ENCODE assay signal across 8 cellular contexts in genomic region chr11:131025020-131025419, GRCh38.
DNase-seq lines count a peak whose midpoint lies in the region; ATAC-seq and TF ChIP-seq lines count a peak whose summit lies in the region.

No MANE protein-coding gene starts in this region.

- ATAC-seq in stimulated activated naive CD8-positive, alpha-beta T cell treated with anti-CD3 and anti-CD28 coated beads, Interleukin-15, Interleukin-2, amounts not matched to agents 100 U/mL and 50 U/mL, for 24 hours: no peak

- H3K9me3 ChIP-seq in HEK293 (ENCODE audit: control insufficient read depth, insufficient read depth, low read depth, low read length): no peaks in the 10 kb centered on the region

- no peaks in the 10 kb centered on the region for H3K4me1 Mint-ChIP-seq in immature natural killer cell
- no peaks in the 10 kb centered on the region for H3K4me1 Mint-ChIP-seq in activated naive CD4-positive, alpha-beta T cell treated with anti-CD3 and anti-CD28 coated beads for 36 hours (ENCODE audit: low read depth)

- no peak overlapping the region for H3K4me3 Mint-ChIP-seq in immature natural killer cell
- H3K4me3 Mint-ChIP-seq in activated naive CD4-positive, alpha-beta T cell treated with anti-CD3 and anti-CD28 coated beads for 36 hours: no peak overlapping the region

- POLR2A ChIA-PET in BJ (lab: Charles Lee) (no interaction called here), HEK293 (lab: Yijun Ruan, JAX) (no interaction called here)

- peak; percentile 77 for TF ChIP-seq CTCF in BJ (IDR thresholded peaks at IDR 0.05; ENCODE audit: insufficient read depth, low read depth, low read length)
- TF ChIP-seq CTCF in HEK293 (tag by site-specific recombination; IDR thresholded peaks at IDR 0.05): no peak
- peak; percentile 75 for TF ChIP-seq CTCF in WI38 (IDR thresholded peaks at IDR 0.05; ENCODE audit: low read depth, low read length)
- TF ChIP-seq CTCF in coronary artery (IDR thresholded peaks at IDR 0.05): no peak

- no peaks in the 10 kb centered on the region for H3K36me3 Mint-ChIP-seq in immature natural killer cell
- no peaks in the 10 kb centered on the region for H3K36me3 Mint-ChIP-seq in activated naive CD4-positive, alpha-beta T cell treated with anti-CD3 and anti-CD28 coated beads for 36 hours (ENCODE audit: low read depth)

- H3K9me3 Mint-ChIP-seq in immature natural killer cell: no peaks in the 10 kb centered on the region
- H3K9me3 Mint-ChIP-seq in activated naive CD4-positive, alpha-beta T cell treated with anti-CD3 and anti-CD28 coated beads for 36 hours: no peaks in the 10 kb centered on the region

- H3K27me3 ChIP-seq in BJ (ENCODE audit: control insufficient read depth, insufficient read depth, low read length): no peaks in the 10 kb centered on the region

- H3K4me1 ChIP-seq in HEK293 (ENCODE audit: control insufficient read depth, insufficient read depth, low read length): no peaks in the 10 kb centered on the region

- no peak overlapping the region for H3K27ac ChIP-seq in HEK293 (ENCODE audit: extremely low read depth, low read depth, low read length)
- no peak overlapping the region for H3K27ac ChIP-seq in coronary artery

- CTCF ChIA-PET in BJ (lab: Yijun Ruan, JAX): interaction anchor here (0.7 to 3.8 kb wide), 19 partner anchors 8 to 715 kb away, joined by 3 to 21 read pairs (median 4); no protein-coding TSS in a partner anchor
- CTCF ChIA-PET in HEK293 (lab: Yijun Ruan, JAX): interaction anchor here (0.5 to 1.9 kb wide), 15 partner anchors 10 to 649 kb away, joined by 3 to 11 read pairs (median 4); no protein-coding TSS in a partner anchor
- CTCF ChIA-PET in activated naive CD4-positive, alpha-beta T cell treated with anti-CD3 and anti-CD28 coated beads for 36 hours (lab: Charles Lee): no interaction called here

- H3K36me3 ChIP-seq in BJ (ENCODE audit: control insufficient read depth, insufficient read depth, low read length) (no peaks in the 10 kb centered on the region), HEK293 (ENCODE audit: control insufficient read depth in 2 of 2, insufficient read depth in 1 of 2, low read length in 2 of 2) (no peaks in the 10 kb centered on the region)

- intact Hi-C loops in activated naive CD4-positive, alpha-beta T cell treated with anti-CD3 and anti-CD28 coated beads for 36 hours (cut with micrococcal nuclease): no loop called here

- H3K27ac Mint-ChIP-seq in immature natural killer cell: no peak overlapping the region
- no peak overlapping the region for H3K27ac Mint-ChIP-seq in activated naive CD4-positive, alpha-beta T cell treated with anti-CD3 and anti-CD28 coated beads for 36 hours

- H3K4me3 ChIP-seq in BJ (ENCODE audit: low read depth, low read length) (no peak overlapping the region), HEK293 (ENCODE audit: low read depth, low read length) (no peak overlapping the region), WI38 (ENCODE audit: low read depth, low read length) (no peak overlapping the region), coronary artery (no peak overlapping the region)

- no peak for DNase-seq in BJ (ENCODE audit: low read depth)
- DNase-seq in kidney glomerular epithelial cell (lab: John Stamatoyannopoulos, UW): peak; percentile 16
- DNase-seq in coronary artery (ENCODE audit: low spot score): no peak
- no peak for DNase-seq in stimulated activated naive CD8-positive, alpha-beta T cell treated with anti-CD3 and anti-CD28 coated beads, Interleukin-15, Interleukin-2, amounts not matched to agents 100 U/mL and 50 U/mL, for 24 hours
- no peak for DNase-seq in immature natural killer cell
- DNase-seq in activated naive CD4-positive, alpha-beta T cell treated with anti-CD3 and anti-CD28 coated beads for 36 hours: no peak

- H3K27me3 Mint-ChIP-seq in immature natural killer cell (ENCODE audit: low read depth in 3 of 3): peaks cover 0 to 1% (median 0%) of the 10 kb centered on the region in 3 donors
- H3K27me3 Mint-ChIP-seq in activated naive CD4-positive, alpha-beta T cell treated with anti-CD3 and anti-CD28 coated beads for 36 hours (ENCODE audit: low read depth): no peaks in the 10 kb centered on the region

TF ChIP-seq in HEK293, 187 proteins besides CTCF, POLR2A, EP300 and RAD21:
- TF ChIP-seq ZNF184 (tag by site-specific recombination; IDR thresholded peaks at IDR 0.05): no peak
- peak; percentile 10; the same call in 1 of the 2 replicates for TF ChIP-seq ZNF654 (tag by site-specific recombination; IDR thresholded peaks at IDR 0.05; ENCODE audit: low read depth)

Comparison
In these comparisons a context has a peak if more than half of its experiments do, and no peak if none do; other contexts are left out.
1. CTCF ChIP-seq: peak in BJ (single experiment) and WI38 (single experiment); none in HEK293 (single experiment) and coronary artery (single experiment).